In genomic region chr22:25419247-25420113, GRCh38 we compare ENCODE assay signal across 8 cellular contexts.
DNase-seq lines count a peak whose midpoint lies in the region; ATAC-seq and TF ChIP-seq lines count a peak whose summit lies in the region.

No MANE protein-coding gene starts in this region.

- TF ChIP-seq CTCF in dorsolateral prefrontal cortex (IDR thresholded peaks at IDR 0.05 in 54 of 56, conservative IDR thresholded peaks at IDR 0.05 in 2 of 56; ENCODE audit: low read depth in 1 of 56, partially characterized antibody in 56 of 56), result no peak
- no peak for TF ChIP-seq CTCF in neural crest cell (conservative IDR thresholded peaks at IDR 0.05)
- TF ChIP-seq CTCF in GM13976 (IDR thresholded peaks at IDR 0.05; ENCODE audit: borderline replicate concordance, control extremely low read depth, extremely low read depth, insufficient read depth, missing control alignments), result no peak

- H3K27me3 ChIP-seq in dorsolateral prefrontal cortex, result peaks cover 0 to 42% (median 23%) of the 10 kb centered on the region in 45 donors

- peak overlapping the region in 57 of 59 donors; percentile 4 to 68 (median 39) for H3K4me3 ChIP-seq in dorsolateral prefrontal cortex

- peak overlapping the region; percentile 78 for H3K4me3 Mint-ChIP-seq in neural crest cell

- H3K4me1 Mint-ChIP-seq in neural crest cell, result peaks cover 19% of the 10 kb centered on the region

- H3K9me3 Mint-ChIP-seq in neural crest cell, result no peaks in the 10 kb centered on the region

- intact Hi-C loops in dorsolateral prefrontal cortex (cut with DNase I), result no loop called here

- in situ Hi-C loops in GM13976 (cut with MboI; ENCODE audit: low sequenced_read_pairs, unreplicated experiment), result no loop called here

- peaks cover 3% of the 10 kb centered on the region for H3K36me3 Mint-ChIP-seq in neural crest cell (ENCODE audit: low read depth)

- no peak for ATAC-seq in HG03342 (IDR thresholded peaks at IDR 0.05; ENCODE audit: unreplicated experiment)
- ATAC-seq in HG02678 (IDR thresholded peaks at IDR 0.05; ENCODE audit: unreplicated experiment), result no peak

- peak; percentile 59 for DNase-seq in DMS153 treated with DMSO at 0.1 percent for 48 hours (lab: John Stamatoyannopoulos, UW; ENCODE audit: unreplicated experiment)
- DNase-seq in NCI-H2171 treated with DMSO at 0.1 percent for 48 hours (lab: John Stamatoyannopoulos, UW), result peak; percentile 87
- DNase-seq in dorsolateral prefrontal cortex, result peak in 1 of 10 donors; percentile 36
- DNase-seq in neural crest cell (ENCODE audit: low read depth, low spot score), result no peak
- DNase-seq in middle frontal gyrus (ENCODE audit: extremely low spot score, low spot score), result no peak
- no peak for DNase-seq in GM13976 (ENCODE audit: low spot score)

- peaks cover 88% of the 10 kb centered on the region for H3K27me3 Mint-ChIP-seq in neural crest cell (ENCODE audit: low read depth)

- H3K27ac ChIP-seq in dorsolateral prefrontal cortex, result peak overlapping the region in 1 of 59 donors; percentile 10

- no peak overlapping the region for H3K27ac Mint-ChIP-seq in neural crest cell (ENCODE audit: unreplicated experiment)

Comparison
In these comparisons a context has a peak if more than half of its experiments do, and no peak if none do; other contexts are left out.
1. DNase-seq: peak in DMS153 treated with DMSO at 0.1 percent for 48 hours (single experiment) and NCI-H2171 treated with DMSO at 0.1 percent for 48 hours (single experiment); none in neural crest cell (single experiment), middle frontal gyrus (single experiment) and GM13976 (single experiment).